In the genomic region with DNA sequence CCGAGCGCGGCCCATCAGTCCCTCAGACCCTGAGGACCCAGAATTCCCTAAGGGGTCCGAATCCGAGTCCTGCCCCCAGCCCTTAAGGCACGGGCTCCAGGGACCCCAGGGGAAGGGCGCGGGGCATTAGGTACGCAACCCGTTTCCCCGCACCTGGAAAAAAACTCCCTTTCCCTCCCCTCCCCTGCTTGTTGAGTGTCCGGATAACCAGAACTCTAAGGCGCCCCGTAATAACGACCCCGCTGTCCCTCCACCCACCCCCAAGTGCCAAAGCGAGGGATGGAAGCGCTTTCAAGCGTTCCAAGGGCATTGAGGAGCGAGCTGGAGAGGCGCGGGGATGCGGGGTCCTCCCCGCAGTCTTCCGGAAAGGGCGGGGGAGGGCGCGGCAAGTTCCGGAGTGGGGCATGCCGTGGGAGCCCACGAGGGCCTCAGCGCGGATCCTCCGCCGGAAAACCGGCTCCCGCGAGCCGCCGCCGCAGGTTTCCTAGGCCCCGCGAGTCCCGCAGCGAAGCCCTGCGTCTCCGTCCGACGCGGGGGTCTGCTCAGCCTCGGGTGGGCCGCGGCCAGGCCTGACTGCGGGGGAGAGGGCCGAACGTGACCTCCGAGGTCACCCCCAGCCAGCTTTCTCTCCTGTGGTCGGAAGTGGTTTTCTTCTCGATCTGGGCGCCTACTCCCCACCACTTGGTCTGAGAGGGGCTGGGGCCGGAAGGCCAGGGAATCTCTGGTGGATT, we compare ENCODE assay signal across 8 cellular contexts. TPM values are rescaled to one million over a fixed set of nuclear protein-coding genes. Genes with fewer than 3 reads are reported as not detected.
DNase-seq lines count a peak whose midpoint lies in the region; ATAC-seq, FAIRE-seq and TF ChIP-seq lines count a peak whose summit lies in the region.

No MANE protein-coding gene starts in this region.

- H3K27ac ChIP-seq in hepatocyte = no peak overlapping the region
- peak overlapping the region in 1 of 2 donors; percentile 5 for H3K27ac ChIP-seq in small intestine (ENCODE audit: low read depth in 1 of 2, low read length in 1 of 2)

- WGBS in hepatocyte (ENCODE audit: low lambda C conversion rate, missing lambda C conversion rate) = 14% methylated on average over 39 of the region's 61 CpGs
- 4 to 6% (median 5%) methylated on average over 53 to 61 of the region's 61 CpGs for WGBS in small intestine, 3 donors

- peaks cover 42% of the 10 kb centered on the region for H3K4me1 ChIP-seq in hepatocyte (ENCODE audit: insufficient read depth)
- H3K4me1 ChIP-seq in small intestine (ENCODE audit: control insufficient read depth in 2 of 2, insufficient read depth in 1 of 2, low read depth in 1 of 2, low read length in 1 of 2) = peaks cover 0 to 16% of the 10 kb centered on the region in 2 donors

- H3K9me3 Mint-ChIP-seq in activated T-helper 17 cell treated with anti-CD3 and anti-CD28 coated beads, Interleukin-2, amount 50 U/mL, for 72 hours = no peaks in the 10 kb centered on the region

- peaks cover 5% of the 10 kb centered on the region for H3K4me1 Mint-ChIP-seq in activated T-helper 17 cell treated with anti-CD3 and anti-CD28 coated beads, Interleukin-2, amount 50 U/mL, for 72 hours

- peak overlapping the region; percentile 37 for H2AFZ ChIP-seq in hepatocyte

- H3K36me3 Mint-ChIP-seq in activated T-helper 17 cell treated with anti-CD3 and anti-CD28 coated beads, Interleukin-2, amount 50 U/mL, for 72 hours (ENCODE audit: low read depth) = no peaks in the 10 kb centered on the region

- H3K27me3 Mint-ChIP-seq in activated T-helper 17 cell treated with anti-CD3 and anti-CD28 coated beads, Interleukin-2, amount 50 U/mL, for 72 hours = peaks cover 28% of the 10 kb centered on the region

- peak; percentile 95 for DNase-seq in DMS114 treated with DMSO at 0.1 percent for 48 hours (lab: John Stamatoyannopoulos, UW; ENCODE audit: unreplicated experiment)
- no peak for DNase-seq in hepatocyte (ENCODE audit: low spot score)
- no peak for DNase-seq in retinal pigment epithelial cell (ENCODE audit: low read depth)
- no peak for DNase-seq in small intestine
- no peak for DNase-seq in dedifferentiated amniotic fluid mesenchymal stem cell (ENCODE audit: extremely low spot score)
- no peak for DNase-seq in NCI-H187 (lab: John Stamatoyannopoulos, UW)

- peaks cover 9% of the 10 kb centered on the region for H3K79me2 ChIP-seq in hepatocyte

- H4K20me1 ChIP-seq in hepatocyte (ENCODE audit: insufficient read depth, poor library complexity, severe bottlenecking) = no peaks in the 10 kb centered on the region

- no peak for ATAC-seq in activated T-helper 17 cell treated with anti-CD3 and anti-CD28 coated beads, Interleukin-2, amount 50 U/mL, for 72 hours (replicated peaks)
- no peak for ATAC-seq in HG03095 (IDR thresholded peaks at IDR 0.05; ENCODE audit: unreplicated experiment)

- H3K4me3 Mint-ChIP-seq in activated T-helper 17 cell treated with anti-CD3 and anti-CD28 coated beads, Interleukin-2, amount 50 U/mL, for 72 hours = peak overlapping the region; percentile 39

- H3K36me3 ChIP-seq in hepatocyte (replicated peaks; ENCODE audit: insufficient read depth, low read depth) (no peaks in the 10 kb centered on the region), small intestine (ENCODE audit: control insufficient read depth in 2 of 2, insufficient read depth in 2 of 2, low read length in 2 of 2) (no peaks in the 10 kb centered on the region)

- H3K27ac Mint-ChIP-seq in activated T-helper 17 cell treated with anti-CD3 and anti-CD28 coated beads, Interleukin-2, amount 50 U/mL, for 72 hours = no peak overlapping the region

- no peak for FAIRE-seq in small intestine (lab: Jason Lieb, UNC)

- no peaks in the 10 kb centered on the region for H3K9me2 ChIP-seq in hepatocyte (replicated peaks; ENCODE audit: insufficient read depth)

- H3K27me3 ChIP-seq in hepatocyte (peaks cover 12% of the 10 kb centered on the region), small intestine (ENCODE audit: control insufficient read depth in 2 of 2, insufficient read depth in 2 of 2, low read length in 2 of 2) (peaks cover 2 to 13% of the 10 kb centered on the region in 2 donors)

- peak overlapping the region; percentile 92 for H3K4me2 ChIP-seq in hepatocyte

- H3K4me3 ChIP-seq in hepatocyte (peak overlapping the region; percentile 2), retinal pigment epithelial cell (ENCODE audit: low read length) (peak overlapping the region; percentile 6), small intestine (ENCODE audit: low read depth in 1 of 2, low read length in 2 of 2) (peak overlapping the region in 1 of 2 donors; percentile 31)

- no peaks in the 10 kb centered on the region for H3K9me3 ChIP-seq in hepatocyte (ENCODE audit: low read depth)
- H3K9me3 ChIP-seq in small intestine (ENCODE audit: control insufficient read depth, low read depth) = no peaks in the 10 kb centered on the region

- TF ChIP-seq CTCF in hepatocyte (IDR thresholded peaks at IDR 0.05; ENCODE audit: poor library complexity) = no peak
- no peak for TF ChIP-seq CTCF in retinal pigment epithelial cell (conservative IDR thresholded peaks at IDR 0.05; ENCODE audit: low read depth, low read length)

RNA-seq across cellular contexts. Expression of a gene that starts 3.9 kb away (rescaled TPM):
- total RNA-seq in activated T-helper 17 cell treated with anti-CD3 and anti-CD28 coated beads, Interleukin-2, amount 50 U/mL, for 72 hours = 1 to 10 TPM in 1 of 2 donors, under 1 TPM in 1; 0.82 to 3.7 TPM
- total RNA-seq in hepatocyte = 69.6 and 80.2 TPM in 2 replicates
- polyA plus RNA-seq in hepatocyte (81.9 and 82.9 TPM in 2 replicates), small intestine (10 to 100 TPM in 1 of 3 donors, 1 to 10 TPM in 2; 6.2 to 24.6 (median 6.7) TPM)

RNA-seq across cellular contexts. Expression of a gene that starts 38.1 kb away (rescaled TPM):
- total RNA-seq in activated T-helper 17 cell treated with anti-CD3 and anti-CD28 coated beads, Interleukin-2, amount 50 U/mL, for 72 hours = 10 to 100 TPM; 20.4 to 25.6 TPM
- 13.4 and 32.9 TPM in 2 replicates for total RNA-seq in hepatocyte
- polyA plus RNA-seq in hepatocyte = 12.6 and 19.6 TPM in 2 replicates
- 10 to 100 TPM; 14.6 to 18.6 (median 16.8) TPM for polyA plus RNA-seq in small intestine

Comparison
In these comparisons a context has a peak if more than half of its experiments do, and no peak if none do; other contexts are left out.
1. RNA of a gene that starts 3.9 kb away (total RNA-seq): 69.6 to 80.2 TPM in hepatocyte; 0.82 to 3.7 TPM in activated T-helper 17 cell treated with anti-CD3 and anti-CD28 coated beads, Interleukin-2, amount 50 U/mL, for 72 hours; every median in the first group is over 10 times any median in the second.